13 cellular contexts compared by ENCODE assay signal in genomic region chr3:19202303-19202702, GRCh38. TPM values are rescaled to one million over a fixed set of nuclear protein-coding genes. Genes with fewer than 3 reads are reported as not detected.
"Had no signal": no experiment of that assay in that cellular context is flagged by ENCODE, and none has a peak within 500 bp of the region (broad histone marks: within the 10 kb centered on the region; RNA-seq: fewer than 3 reads in every experiment).

No MANE protein-coding gene starts in this region.

- DNase-seq: activated CD4-positive, alpha-beta memory T cell treated with anti-CD3 and anti-CD28 coated beads for 36 hours; activated naive CD4-positive, alpha-beta T cell treated with Interleukin-2 at 50 U/mL for 16 hours; activated T-cell treated with anti-CD3 and anti-CD28 coated beads, Interleukin-2, amount 50 U/mL, for 48 hours; body of pancreas; effector memory CD8-positive, alpha-beta T cell; immature natural killer cell; left colon; mucosa of descending colon; naive thymus-derived CD8-positive, alpha-beta T cell; psoas muscle; stimulated activated CD4-positive, alpha-beta T cell treated with anti-CD3 and anti-CD28 coated beads, Interleukin-4, amount 100 ng/mL, for 1 hour; T-cell had no signal

- ATAC-seq: body of pancreas; effector memory CD8-positive, alpha-beta T cell; left colon; mucosa of descending colon; naive thymus-derived CD8-positive, alpha-beta T cell; psoas muscle; T-cell had no signal

RNA-seq across cellular contexts. Expression of gene KCNH8, which starts 54.0 kb away (rescaled TPM):
- total RNA-seq: activated CD4-positive, alpha-beta memory T cell treated with anti-CD3 and anti-CD28 coated beads for 36 hours; glomerular endothelial cell had no signal
- polyA plus RNA-seq: immature natural killer cell; naive thymus-derived CD8-positive, alpha-beta T cell; psoas muscle had no signal
